8 cellular contexts compared by ENCODE assay signal in genomic region chr2:86238354-86238753, GRCh38. TPM values are rescaled to one million over a fixed set of nuclear protein-coding genes. Genes with fewer than 3 reads are reported as not detected.
A peak's percentile ranks its signal among the peaks of the same experiment; 100 is the strongest.
DNase-seq lines count a peak whose midpoint lies in the region; ATAC-seq and TF ChIP-seq lines count a peak whose summit lies in the region.

No MANE protein-coding gene starts in this region.

- H3K4me1 Mint-ChIP-seq in progenitor cell of endocrine pancreas (ENCODE audit: low read depth), result peaks cover 23% of the 10 kb centered on the region

- H3K9me3 Mint-ChIP-seq in progenitor cell of endocrine pancreas (ENCODE audit: low read depth), result no peaks in the 10 kb centered on the region

- no peak for TF ChIP-seq CTCF in progenitor cell of endocrine pancreas (IDR thresholded peaks at IDR 0.05; ENCODE audit: unreplicated experiment)

- peak; percentile 9 for DNase-seq in activated T-helper 9 cell treated with anti-CD3 and anti-CD28 coated beads, Interleukin-2, amount 50 U/mL, for 16 hours (ENCODE audit: low read depth)
- DNase-seq in stimulated activated CD8-positive, alpha-beta memory T cell treated with anti-CD3 and anti-CD28 coated beads, Interleukin-4, amount 100 ng/mL, for 48 hours, result peak; percentile 58
- DNase-seq in DMS79 treated with DMSO at 0.1 percent for 48 hours (lab: John Stamatoyannopoulos, UW), result no peak
- no peak for DNase-seq in HuH-7.5 (ENCODE audit: low spot score)
- no peak for DNase-seq in progenitor cell of endocrine pancreas (ENCODE audit: low spot score, unreplicated experiment)

- no peaks in the 10 kb centered on the region for H3K36me3 Mint-ChIP-seq in progenitor cell of endocrine pancreas (ENCODE audit: insufficient read depth)

- no peaks in the 10 kb centered on the region for H3K27me3 Mint-ChIP-seq in progenitor cell of endocrine pancreas

- no peak overlapping the region for H3K27ac Mint-ChIP-seq in progenitor cell of endocrine pancreas

- H3K4me3 Mint-ChIP-seq in progenitor cell of endocrine pancreas (ENCODE audit: low read depth), result no peak overlapping the region

- ATAC-seq in GM19452 (IDR thresholded peaks at IDR 0.05; ENCODE audit: unreplicated experiment), result peak; percentile 85
- ATAC-seq in HG03432 (IDR thresholded peaks at IDR 0.05; ENCODE audit: unreplicated experiment), result peak; percentile 94
- no peak for ATAC-seq in GM19324 (IDR thresholded peaks at IDR 0.05; ENCODE audit: low FRiP score, unreplicated experiment)

RNA-seq across cellular contexts. Expression of gene MRPL35, which starts 39.1 kb away (rescaled TPM):
- 28.1 and 31.8 TPM in 2 replicates for total RNA-seq in progenitor cell of endocrine pancreas

RNA-seq across cellular contexts. Expression of gene IMMT, which starts 43.1 kb away (rescaled TPM):
- total RNA-seq in progenitor cell of endocrine pancreas, result 90.1 and 94.1 TPM in 2 replicates

Comparison
In these comparisons a context has a peak if more than half of its experiments do, and no peak if none do; other contexts are left out.
1. DNase-seq: peak in activated T-helper 9 cell treated with anti-CD3 and anti-CD28 coated beads, Interleukin-2, amount 50 U/mL, for 16 hours (single experiment) and stimulated activated CD8-positive, alpha-beta memory T cell treated with anti-CD3 and anti-CD28 coated beads, Interleukin-4, amount 100 ng/mL, for 48 hours (single experiment); none in DMS79 treated with DMSO at 0.1 percent for 48 hours (single experiment), HuH-7.5 (single experiment) and progenitor cell of endocrine pancreas (single experiment).